Comparison of ENCODE assay signal across 1 cellular context in the genomic region with DNA sequence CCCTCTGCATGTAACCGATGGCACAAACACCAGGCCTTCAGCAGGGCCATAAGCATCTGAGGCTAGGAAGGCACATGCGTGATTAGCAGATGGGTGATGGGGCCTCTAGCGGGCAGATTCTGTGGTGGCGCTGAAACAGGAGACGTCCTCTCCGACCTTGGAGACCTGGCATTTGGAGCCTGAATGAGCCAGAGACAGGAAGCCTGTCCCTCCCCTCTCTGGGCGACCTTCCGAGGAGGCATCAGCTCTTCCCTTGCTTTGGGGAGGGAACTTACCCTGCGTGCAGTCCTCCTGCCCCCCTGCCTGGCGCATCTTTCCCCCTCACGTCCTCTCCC.
TF ChIP-seq lines count a peak whose summit lies in the region.

No MANE protein-coding gene starts in this region.

TF ChIP-seq in K562, 482 proteins besides CTCF, POLR2A, EP300 and RAD21 (continued from another document):
- TF ChIP-seq, protein P1, sequence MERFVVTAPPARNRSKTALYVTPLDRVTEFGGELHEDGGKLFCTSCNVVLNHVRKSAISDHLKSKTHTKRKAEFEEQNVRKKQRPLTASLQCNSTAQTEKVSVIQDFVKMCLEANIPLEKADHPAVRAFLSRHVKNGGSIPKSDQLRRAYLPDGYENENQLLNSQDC (CRISPR knock-in tag; IDR thresholded peaks at IDR 0.05): no peak
TF ChIP-seq in K562: peak in this region for 0.
